Comparison of ENCODE assay signal across 18 cellular contexts in genomic region chr17:78224226-78225087, GRCh38. TPM values are rescaled to one million over a fixed set of nuclear protein-coding genes. Genes with fewer than 3 reads are reported as not detected.
DNase-seq lines count a peak whose midpoint lies in the region; ATAC-seq and TF ChIP-seq lines count a peak whose summit lies in the region.
"Had no signal": no experiment of that assay in that cellular context is flagged by ENCODE, and none has a peak within 500 bp of the region (broad histone marks: within the 10 kb centered on the region; RNA-seq: fewer than 3 reads in every experiment).

No MANE protein-coding gene starts in this region.

- H3K27ac ChIP-seq in parathyroid adenoma: peak overlapping the region; percentile 19
- H3K27ac ChIP-seq: coronary artery had no signal

- DNase-seq in ELF-1 (ENCODE audit: low read depth, low spot score) (peak; percentile 54), fibroblast of villous mesenchyme (ENCODE audit: low read depth) (peak; percentile 3), mesenteric fat pad (ENCODE audit: low spot score) (no peak)
- DNase-seq: activated CD4-positive, alpha-beta T cell treated with anti-CD3 and anti-CD28 coated beads, Interleukin-2, amount 10 ng/mL, durations not matched to agents 24 days and 14 days; activated naive CD8-positive, alpha-beta T cell treated with anti-CD3 and anti-CD28 coated beads, Interleukin-2, amount 50 U/mL, for 24 hours; activated T-cell treated with anti-CD3 and anti-CD28 coated beads, Interleukin-2, amount 50 U/mL, for 72 hours; DMS153; NCI-H1417 treated with DMSO at 0.1 percent for 48 hours had no signal

- no peaks in the 10 kb centered on the region for H3K9me3 ChIP-seq in parathyroid adenoma (ENCODE audit: control insufficient read depth, low read length)
- H3K9me3 ChIP-seq: esophagus muscularis mucosa, HAP-1 had no signal

- no peaks in the 10 kb centered on the region for H3K79me2 ChIP-seq in parathyroid adenoma

- no peak for TF ChIP-seq CTCF in fibroblast of villous mesenchyme (IDR thresholded peaks at IDR 0.05; ENCODE audit: insufficient read depth, low read depth, low read length)
- TF ChIP-seq CTCF in parathyroid adenoma (IDR thresholded peaks at IDR 0.05): no peak

- H2AFZ ChIP-seq in parathyroid adenoma: no peak overlapping the region

- ATAC-seq in SK-N-SH treated with all-trans-retinoic acid at 6 μM for 48 hours (peak; percentile 27), GM21390 (IDR thresholded peaks at IDR 0.05; ENCODE audit: unreplicated experiment) (no peak), HG03095 (IDR thresholded peaks at IDR 0.05; ENCODE audit: unreplicated experiment) (no peak), HG03439 (IDR thresholded peaks at IDR 0.05; ENCODE audit: unreplicated experiment) (no peak)
- ATAC-seq: activated naive CD8-positive, alpha-beta T cell treated with anti-CD3 and anti-CD28 coated beads, Interleukin-2, amount 50 U/mL, for 24 hours; activated T-cell treated with anti-CD3 and anti-CD28 coated beads, Interleukin-2, amount 50 U/mL, for 72 hours had no signal

- H3K4me3 ChIP-seq in fibroblast of villous mesenchyme (ENCODE audit: low read depth, low read length) (no peak overlapping the region), parathyroid adenoma (ENCODE audit: low read depth, low read length) (no peak overlapping the region)
- H3K4me3 ChIP-seq: coronary artery, HAP-1, smooth muscle cell had no signal

- H3K4me1 ChIP-seq in parathyroid adenoma: peaks cover 3% of the 10 kb centered on the region
- H3K4me1 ChIP-seq: HAP-1 had no signal

- H3K9ac ChIP-seq in parathyroid adenoma: no peak overlapping the region

- H3K36me3 ChIP-seq in parathyroid adenoma (ENCODE audit: control insufficient read depth, insufficient read depth, low read length): no peaks in the 10 kb centered on the region
- H3K36me3 ChIP-seq: esophagus muscularis mucosa had no signal

- no peaks in the 10 kb centered on the region for H3K27me3 ChIP-seq in parathyroid adenoma (ENCODE audit: control insufficient read depth, insufficient read depth, low read length)
- H3K27me3 ChIP-seq: esophagus muscularis mucosa had no signal

- no peak overlapping the region for H3K4me2 ChIP-seq in parathyroid adenoma (ENCODE audit: low read length)
- H3K4me2 ChIP-seq: smooth muscle cell had no signal

TF ChIP-seq in SK-N-SH treated with all-trans-retinoic acid at 6 μM for 48 hours, 23 proteins besides CTCF, POLR2A, EP300 and RAD21:
- peak; percentile 52 for TF ChIP-seq TCF4 (CRISPR knock-in tag; IDR thresholded peaks at IDR 0.05; ENCODE audit: borderline replicate concordance)
- TF ChIP-seq ZNF8 (CRISPR knock-in tag; IDR thresholded peaks at IDR 0.05): peak; percentile 46; the same call in 1 of the 2 replicates
- peak; percentile 11; the same call in 1 of the 2 replicates for TF ChIP-seq ZNF70 (CRISPR knock-in tag; IDR thresholded peaks at IDR 0.05)
- TF ChIP-seq PPARA (CRISPR knock-in tag; IDR thresholded peaks at IDR 0.05; ENCODE audit: borderline replicate concordance): no peak

RNA-seq across cellular contexts. Expression of gene TMEM235, which starts 7.0 kb away (rescaled TPM):
- total RNA-seq in fibroblast of villous mesenchyme (not detected in 2 replicates), mesenteric fat pad (not detected)
- total RNA-seq: activated CD4-positive, alpha-beta T cell treated with anti-CD3 and anti-CD28 coated beads, Interleukin-2, amount 10 ng/mL, durations not matched to agents 24 days and 14 days; activated T-cell treated with anti-CD3 and anti-CD28 coated beads, Interleukin-2, amount 50 U/mL, for 72 hours; esophagus muscularis mucosa; liver; smooth muscle cell had no signal

RNA-seq across cellular contexts. Expression of gene BIRC5, which starts 10.4 kb away (rescaled TPM):
- 39.0 and 50.1 TPM in 2 replicates for total RNA-seq in fibroblast of villous mesenchyme
- total RNA-seq in mesenteric fat pad: not detected

RNA-seq across cellular contexts. Expression of gene AFMID, which starts 37.3 kb away (rescaled TPM):
- 19.0 and 21.6 TPM in 2 replicates for total RNA-seq in fibroblast of villous mesenchyme
- total RNA-seq in mesenteric fat pad: 19.7 TPM

RNA-seq across cellular contexts. Expression of gene TK1, which starts 37.6 kb away (rescaled TPM):
- total RNA-seq in fibroblast of villous mesenchyme: 87.2 and 158 TPM in 2 replicates
- total RNA-seq in mesenteric fat pad: 1.1 TPM

RNA-seq across cellular contexts. Expression of gene SYNGR2, which starts 56.1 kb away (rescaled TPM):
- total RNA-seq in fibroblast of villous mesenchyme: 10.6 and 16.0 TPM in 2 replicates
- 93.5 TPM for total RNA-seq in mesenteric fat pad

Comparison
In these comparisons a context has a peak if more than half of its experiments do, and no peak if none do; other contexts are left out.
1. RNA of gene BIRC5, which starts 10.4 kb away (total RNA-seq): 39.0 to 50.1 TPM in fibroblast of villous mesenchyme; not detected in mesenteric fat pad (single experiment); every median in the first group is over 10 times any median in the second.